22 cellular contexts compared by ENCODE assay signal in the genomic region with DNA sequence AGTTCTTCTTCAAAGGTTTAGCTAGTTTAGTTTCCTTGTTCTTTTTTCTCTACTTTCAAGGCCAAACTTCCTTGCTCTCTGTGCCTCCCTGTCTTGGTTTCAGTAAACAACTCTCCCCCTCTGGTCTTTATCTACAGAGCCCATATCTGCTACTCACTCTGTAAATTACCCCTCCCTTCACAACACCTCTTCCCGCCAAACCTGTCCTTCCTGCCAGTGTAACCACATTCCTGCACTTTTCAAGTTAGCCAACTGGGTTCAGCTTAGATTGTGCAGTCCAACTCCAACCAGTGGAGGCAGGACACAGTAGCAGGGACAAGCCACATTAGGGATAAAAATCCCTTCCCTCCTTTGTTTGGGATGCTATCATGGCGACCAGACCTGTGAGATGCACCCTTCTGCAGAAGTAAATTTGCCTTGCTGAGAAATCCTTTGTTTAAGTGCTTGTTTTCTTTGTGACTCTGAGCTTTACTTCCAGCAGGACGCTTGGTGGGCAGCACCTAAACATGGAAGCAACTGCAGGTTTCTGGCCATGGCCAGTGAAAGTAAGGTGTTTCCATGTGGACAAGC.
"Had no signal": no experiment of that assay in that cellular context is flagged by ENCODE, and none has a peak within 500 bp of the region (broad histone marks: within the 10 kb centered on the region; RNA-seq: fewer than 3 reads in every experiment).

No MANE protein-coding gene starts in this region.

- H3K9me3 ChIP-seq: adrenal gland, testis had no signal

- H3K27ac ChIP-seq: adrenal gland, ascending aorta, dorsolateral prefrontal cortex, epithelial cell of prostate, heart right ventricle, left lung, sigmoid colon, testis, upper lobe of left lung had no signal

- DNase-seq: activated CD8-positive, alpha-beta memory T cell treated with anti-CD3 and anti-CD28 coated beads for 24 hours; activated CD8-positive, alpha-beta memory T cell treated with anti-CD3 and anti-CD28 coated beads, Interleukin-2, amount 50 U/mL, for 4 hours; activated naive CD4-positive, alpha-beta T cell; activated T-cell treated with anti-CD3 and anti-CD28 coated beads, Interleukin-2, amount 50 U/mL, for 4 hours; adrenal gland; dorsolateral prefrontal cortex; effector memory CD8-positive, alpha-beta T cell; heart right ventricle; kidney glomerular epithelial cell; left lung; naive thymus-derived CD4-positive, alpha-beta T cell; posterior cingulate gyrus; sigmoid colon; stimulated activated CD4-positive, alpha-beta T cell treated with anti-CD3 and anti-CD28 coated beads, Interleukin-15, amount 100 ng/mL, for 24 hours; stimulated activated naive CD4-positive, alpha-beta T cell; T-helper 9 cell; testis; upper lobe of left lung had no signal

- H3K27me3 ChIP-seq: adrenal gland, ascending aorta, dorsolateral prefrontal cortex, heart right ventricle, left lung, sigmoid colon, testis, upper lobe of left lung had no signal

- H3K4me1 ChIP-seq: adrenal gland, ascending aorta, heart right ventricle, left lung, sigmoid colon, testis, upper lobe of left lung had no signal

- H3K36me3 ChIP-seq: adrenal gland, ascending aorta, heart right ventricle, left lung, sigmoid colon, upper lobe of left lung had no signal

- H3K4me3 ChIP-seq: adrenal gland, ascending aorta, dorsolateral prefrontal cortex, heart right ventricle, left lung, lung, sigmoid colon, smooth muscle cell, testis, upper lobe of left lung had no signal

- ATAC-seq: activated T-cell treated with anti-CD3 and anti-CD28 coated beads, Interleukin-2, amount 50 U/mL, for 4 hours; effector memory CD8-positive, alpha-beta T cell; heart right ventricle; left lung; naive thymus-derived CD4-positive, alpha-beta T cell had no signal
